Comparison of ENCODE assay signal across 18 cellular contexts in genomic region chr4:77493829-77494551, GRCh38.
A peak's percentile ranks its signal among the peaks of the same experiment; 100 is the strongest.
DNase-seq lines count a peak whose midpoint lies in the region; ATAC-seq, FAIRE-seq and TF ChIP-seq lines count a peak whose summit lies in the region.
"Had no signal": no experiment of that assay in that cellular context is flagged by ENCODE, and none has a peak within 500 bp of the region (broad histone marks: within the 10 kb centered on the region; RNA-seq: fewer than 3 reads in every experiment).

No MANE protein-coding gene starts in this region.

- H3K27me3 Mint-ChIP-seq in type B pancreatic cell = peaks cover 27% of the 10 kb centered on the region

- no peak for TF ChIP-seq RAD21 in GM12878 (IDR thresholded peaks at IDR 0.05; ENCODE audit: insufficient read depth, low read depth, low read length)

- ATAC-seq in GM21360 (IDR thresholded peaks at IDR 0.05; ENCODE audit: unreplicated experiment) (peak; percentile 29), HG03159 (IDR thresholded peaks at IDR 0.05; ENCODE audit: unreplicated experiment) (peak; percentile 30), GM12878 (peak; percentile 79)
- ATAC-seq: activated CD8-positive, alpha-beta T cell treated with anti-CD3 and anti-CD28 coated beads, Interleukin-2, amount 10 ng/mL, durations not matched to agents 7 days and 5 days; pancreas had no signal

- no peak for TF ChIP-seq EP300 in GM12878 (IDR thresholded peaks at IDR 0.05; ENCODE audit: borderline replicate concordance in 1 of 2, control insufficient read depth in 1 of 2, low read depth in 2 of 2, low read length in 2 of 2)

- H3K4me3 ChIP-seq in GM06990 (replicated peaks; ENCODE audit: low read depth, low read length) = no peak overlapping the region
- no peak overlapping the region for H3K4me3 ChIP-seq in GM12878
- H3K4me3 ChIP-seq: pancreas, vagina had no signal

- SMC1A ChIA-PET in GM12878 (lab: Charles Lee; ENCODE audit: uncharacterized antibody, unreplicated experiment) = interaction anchor here (1.3 kb wide), 1 partner anchor 93 kb away, joined by 3 read pairs; no protein-coding TSS in a partner anchor

- peaks cover 5% of the 10 kb centered on the region; the same call in 1 of the 2 replicates for H3K4me1 ChIP-seq in GM12878 (ENCODE audit: control insufficient read depth, insufficient read depth, low read length)
- H3K4me1 ChIP-seq: pancreas, vagina had no signal

- no peaks in the 10 kb centered on the region for H3K79me2 ChIP-seq in GM12878 (ENCODE audit: control insufficient read depth, insufficient read depth, low read length)

- H3K9me3 ChIP-seq in GM12878 (replicated peaks; ENCODE audit: control insufficient read depth, insufficient read depth, low read length) = no peaks in the 10 kb centered on the region; the same call in 2 of the 3 replicates
- H3K9me3 ChIP-seq: pancreas, vagina had no signal

- intact Hi-C loops in GM12878 (cut with micrococcal nuclease; ENCODE audit: unreplicated experiment) = loop anchor here (2.0 kb wide), 1 partner anchor 93 kb away; no protein-coding TSS in a partner anchor

- peak overlapping the region; percentile 72 for H3K4me2 ChIP-seq in GM12878 (ENCODE audit: control insufficient read depth, insufficient read depth)

- no TSS peak for BruUV-seq in GM12878 (replicated peaks; lab: Mats Ljungman, UMichigan)

- no peaks in the 10 kb centered on the region for H4K20me1 ChIP-seq in GM12878 (ENCODE audit: control insufficient read depth, insufficient read depth)

- no peaks in the 10 kb centered on the region for H3K4me1 Mint-ChIP-seq in type B pancreatic cell (ENCODE audit: unreplicated experiment)

- FAIRE-seq in GM12878 (lab: Jason Lieb, UNC) = no peak
- FAIRE-seq: H54, pancreas had no signal

- in situ Hi-C loops in GM12878 (cut with MboI) = no loop called here

- RAD21 ChIA-PET in GM12878 (lab: Charles Lee; ENCODE audit: unreplicated experiment) = interaction anchor here (0.5 to 1.0 kb wide), 3 partner anchors 15 to 93 kb away, joined by 3 to 4 read pairs (median 3); no protein-coding TSS in a partner anchor

- H3K36me3 ChIP-seq in GM06990 (ENCODE audit: control insufficient read depth, insufficient read depth, low read length) (no peaks in the 10 kb centered on the region), GM12878 (ENCODE audit: control insufficient read depth in 2 of 2, insufficient read depth in 2 of 2, low read length in 1 of 2) (no peaks in the 10 kb centered on the region)
- H3K36me3 ChIP-seq: pancreas, vagina had no signal

- H3K27ac ChIP-seq in GM12878 (ENCODE audit: control insufficient read depth, insufficient read depth) = peak overlapping the region; percentile 18; the same call in 1 of the 2 replicates
- H3K27ac ChIP-seq: epithelial cell of prostate, pancreas, vagina had no signal

- H3K4me3 Mint-ChIP-seq in type B pancreatic cell = no peak overlapping the region
- H3K4me3 Mint-ChIP-seq: activated CD8-positive, alpha-beta T cell treated with anti-CD3 and anti-CD28 coated beads, Interleukin-2, amount 10 ng/mL, durations not matched to agents 7 days and 5 days; T-helper 2 cell treated with Interferon-gamma antibody and Interleukin-4, amounts not matched to agents 5 μg/mL and 100 μg/mL, for 36 hours had no signal

- CTCF ChIA-PET in GM12878 (lab: Yijun Ruan, JAX) = interaction anchor here (0.6 to 1.2 kb wide), 3 partner anchors 20 to 1547 kb away, joined by 3 to 4 read pairs (median 4); no protein-coding TSS in a partner anchor

- no peaks in the 10 kb centered on the region for H3K27me3 ChIP-seq in GM06990 (replicated peaks; ENCODE audit: control insufficient read depth, insufficient read depth, low read length)
- no peaks in the 10 kb centered on the region for H3K27me3 ChIP-seq in GM12878 (replicated peaks in 1 of 2; ENCODE audit: control insufficient read depth in 2 of 2, insufficient read depth in 2 of 2, low read length in 1 of 2)
- H3K27me3 ChIP-seq: pancreas, vagina had no signal

- POLR2A ChIA-PET in GM12878 (lab: Charles Lee) = no interaction called here

- TF ChIP-seq POLR2A in GM12878 (IDR thresholded peaks at IDR 0.05; ENCODE audit: low read depth, low read length) = no peak

- WGBS in GM12878 (ENCODE audit: insufficient coverage, insufficient replicate concordance, low lambda C conversion rate, missing lambda C conversion rate) = 48% methylated on average over 2 of the region's 2 CpGs

- H3K36me3 Mint-ChIP-seq in type B pancreatic cell = no peaks in the 10 kb centered on the region

- no peak overlapping the region; the same call in 1 of the 2 replicates for H2AFZ ChIP-seq in GM12878 (ENCODE audit: control insufficient read depth, low read depth, low read length)

- DNase-seq in GM06990 (ENCODE audit: extremely low read depth, insufficient read length) (peak; percentile 5), GM12878 (ENCODE audit: low read depth, low spot score) (no peak), NK-92 (lab: John Stamatoyannopoulos, UW; ENCODE audit: unreplicated experiment) (no peak), NCI-H1092 (lab: John Stamatoyannopoulos, UW) (no peak), type B pancreatic cell (ENCODE audit: extremely low spot score, unreplicated experiment) (no peak), activated gamma-delta T cell (lab: John Stamatoyannopoulos, UW) (no peak)
- DNase-seq: activated CD8-positive, alpha-beta T cell treated with anti-CD3 and anti-CD28 coated beads, Interleukin-2, amount 10 ng/mL, durations not matched to agents 7 days and 5 days; activated naive CD4-positive, alpha-beta T cell treated with anti-CD3 and anti-CD28 coated beads, Interleukin-2, amount 50 U/mL, for 16 hours; cerebellar nuclear complex; hypothalamus; NCI-H524; pancreas had no signal

- no peak overlapping the region for H3K9ac ChIP-seq in GM12878 (ENCODE audit: control insufficient read depth, insufficient read depth, low read length)

- TF ChIP-seq CTCF in GM06990 (IDR thresholded peaks at IDR 0.05; ENCODE audit: insufficient read depth, low read length, poor library complexity, severe bottlenecking) = no peak
- TF ChIP-seq CTCF in GM12878 (IDR thresholded peaks at IDR 0.05 in 2 of 3, conservative IDR thresholded peaks at IDR 0.05 in 1 of 3; ENCODE audit: control insufficient read depth in 2 of 3, extremely low read depth in 1 of 3, insufficient read depth in 1 of 3, low read depth in 3 of 3, low read length in 3 of 3) = no peak
- no peak for TF ChIP-seq CTCF in type B pancreatic cell (conservative IDR thresholded peaks at IDR 0.05)

- H3K9me3 Mint-ChIP-seq in type B pancreatic cell = no peaks in the 10 kb centered on the region
- H3K9me3 Mint-ChIP-seq: T-helper 2 cell treated with Interferon-gamma antibody and Interleukin-4, amounts not matched to agents 5 μg/mL and 100 μg/mL, for 36 hours had no signal

- H3K27ac Mint-ChIP-seq in type B pancreatic cell = no peak overlapping the region
- H3K27ac Mint-ChIP-seq: activated CD8-positive, alpha-beta T cell treated with anti-CD3 and anti-CD28 coated beads, Interleukin-2, amount 10 ng/mL, durations not matched to agents 7 days and 5 days; T-helper 2 cell treated with Interferon-gamma antibody and Interleukin-4, amounts not matched to agents 5 μg/mL and 100 μg/mL, for 36 hours had no signal

TF ChIP-seq in GM12878, 131 proteins besides CTCF, POLR2A, EP300 and RAD21:
- TF ChIP-seq CBFB (IDR thresholded peaks at IDR 0.05; ENCODE audit: low read depth) (no peak), RUNX3 (IDR thresholded peaks at IDR 0.05; ENCODE audit: low read length) (peak; percentile 60), MEF2B (IDR thresholded peaks at IDR 0.05; ENCODE audit: partially characterized antibody, poor library complexity, severe bottlenecking) (no peak)
TF ChIP-seq in GM12878: peak in this region for 1.

Comparison
In these comparisons a context has a peak if more than half of its experiments do, and no peak if none do; other contexts are left out.
1. ATAC-seq: peak in every context shown above with its lines; median percentile 79 in GM12878; 30 in HG03159; 29 in GM21360.